In the genomic region with DNA sequence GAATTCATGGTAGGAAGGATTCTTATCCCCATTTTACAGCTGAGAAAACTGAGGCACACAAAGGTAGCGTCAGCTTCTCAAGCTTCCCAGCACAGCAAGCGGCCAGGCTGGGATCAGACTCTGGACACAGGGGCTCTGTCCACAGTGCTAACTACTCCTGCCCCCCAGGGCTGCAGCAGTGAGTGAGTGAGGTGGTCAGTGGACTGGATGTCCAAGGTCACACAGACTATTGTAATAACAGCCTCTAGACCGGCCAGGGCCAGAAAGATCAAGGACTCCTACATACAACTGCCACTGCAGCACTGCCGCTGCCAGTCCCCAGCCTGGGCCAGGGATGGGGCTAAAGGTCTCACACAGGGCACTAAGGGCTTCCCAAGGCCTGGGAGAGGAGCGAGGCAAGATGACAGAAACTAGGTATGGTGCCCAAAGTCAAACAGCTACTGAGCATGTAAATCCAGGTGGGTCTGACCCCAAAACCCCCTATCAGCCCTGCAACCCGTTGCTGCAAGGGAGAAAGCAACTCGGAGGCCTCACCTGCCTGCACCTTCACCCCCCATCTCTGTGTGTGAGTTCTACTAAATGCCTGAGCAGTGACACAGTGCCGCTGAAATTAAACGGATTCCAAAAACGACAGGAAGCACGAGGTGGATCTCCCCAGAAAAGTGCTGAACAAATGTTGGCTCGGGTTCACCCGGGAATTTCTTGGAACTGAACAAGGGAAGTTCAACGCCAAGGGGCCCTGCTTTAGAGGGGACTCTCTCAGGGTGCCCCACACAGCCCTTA, we compare ENCODE assay signal across 7 cellular contexts.
DNase-seq lines count a peak whose midpoint lies in the region; TF ChIP-seq lines count a peak whose summit lies in the region.

No MANE protein-coding gene starts in this region.

- WGBS in suprapubic skin: 49% methylated on average over 10 of the region's 14 CpGs

- DNase-seq in HFF-Myc (ENCODE audit: extremely low read depth, low read depth) (no peak), adipocyte (ENCODE audit: low read depth) (peak; percentile 45), kidney tubule cell (ENCODE audit: low spot score) (peak; percentile 73), suprapubic skin (ENCODE audit: low spot score in 2 of 2) (no peak), germinal center (ENCODE audit: low spot score) (no peak), NCI-H1930 (lab: John Stamatoyannopoulos, UW) (no peak)
- no peak for DNase-seq in effector CD8-positive, alpha-beta T cell (lab: John Stamatoyannopoulos, UW)

- no peak for TF ChIP-seq EP300 in suprapubic skin (IDR thresholded peaks at IDR 0.05)

- H3K27me3 ChIP-seq in adipocyte (replicated peaks; ENCODE audit: control insufficient read depth, insufficient read depth, low read length): no peaks in the 10 kb centered on the region
- no peaks in the 10 kb centered on the region for H3K27me3 ChIP-seq in suprapubic skin

- H3K4me3 ChIP-seq in HFF-Myc (replicated peaks; ENCODE audit: low read depth, low read length) (peak overlapping the region; percentile 82), adipocyte (ENCODE audit: low read length) (peak overlapping the region; percentile 81), suprapubic skin (peak overlapping the region; percentile 63)

- H3K36me3 ChIP-seq in adipocyte (ENCODE audit: control insufficient read depth, insufficient read depth, low read length, severe bottlenecking): no peaks in the 10 kb centered on the region
- no peaks in the 10 kb centered on the region for H3K36me3 ChIP-seq in suprapubic skin

- H3K27ac ChIP-seq in suprapubic skin: no peak overlapping the region

- TF ChIP-seq POLR2A in suprapubic skin (IDR thresholded peaks at IDR 0.05): no peak

- H3K9ac ChIP-seq in adipocyte (ENCODE audit: low read length): peak overlapping the region; percentile 79

- TF ChIP-seq CTCF in HFF-Myc (IDR thresholded peaks at IDR 0.05; ENCODE audit: low read depth, low read length, missing control alignments) (no peak), suprapubic skin (IDR thresholded peaks at IDR 0.05) (no peak)

- H3K4me1 ChIP-seq in adipocyte (ENCODE audit: control insufficient read depth, insufficient read depth, low read length) (peaks cover 41% of the 10 kb centered on the region), suprapubic skin (peaks cover 47% of the 10 kb centered on the region)

- H3K9me3 ChIP-seq in adipocyte (ENCODE audit: control insufficient read depth, low read length) (no peaks in the 10 kb centered on the region), suprapubic skin (no peaks in the 10 kb centered on the region)

Comparison
In these comparisons a context has a peak if more than half of its experiments do, and no peak if none do; other contexts are left out.
1. DNase-seq: peak in adipocyte (single experiment) and kidney tubule cell (single experiment); none in HFF-Myc (single experiment), suprapubic skin (0 of 2), germinal center (single experiment), effector CD8-positive, alpha-beta T cell (single experiment) and NCI-H1930 (0 of 2).
2. Peak in every context shown above with its lines, with median percentiles within 50 percentile points of each other: H3K4me3 ChIP-seq.